ENCODE assay signal across 16 cellular contexts in genomic region chr2:233422649-233423435, GRCh38.
DNase-seq lines count a peak whose midpoint lies in the region; ATAC-seq and TF ChIP-seq lines count a peak whose summit lies in the region.
"Had no signal": no experiment of that assay in that cellular context is flagged by ENCODE, and none has a peak within 500 bp of the region (broad histone marks: within the 10 kb centered on the region; RNA-seq: fewer than 3 reads in every experiment).

No MANE protein-coding gene starts in this region.

- peak; percentile 59 for ATAC-seq in mucosa of descending colon
- no peak for ATAC-seq in upper lobe of right lung
- ATAC-seq in GM19455 (IDR thresholded peaks at IDR 0.05; ENCODE audit: unreplicated experiment), result no peak
- ATAC-seq: SK-N-SH treated with all-trans-retinoic acid at 6 μM for 48 hours had no signal

- H3K27me3 ChIP-seq in upper lobe of right lung, result no peaks in the 10 kb centered on the region
- H3K27me3 ChIP-seq: adrenal gland, BE2C, pancreas had no signal

- H3K4me3 Mint-ChIP-seq in activated naive CD8-positive, alpha-beta T cell, result peak overlapping the region; percentile 38
- no peak overlapping the region for H3K4me3 Mint-ChIP-seq in progenitor cell of endocrine pancreas (ENCODE audit: low read depth)

- H3K4me1 ChIP-seq in mucosa of descending colon (ENCODE audit: low read depth) (peaks cover 60% of the 10 kb centered on the region), upper lobe of right lung (peaks cover 42% of the 10 kb centered on the region)
- H3K4me1 ChIP-seq: pancreas had no signal

- H3K9me3 Mint-ChIP-seq in activated naive CD8-positive, alpha-beta T cell (ENCODE audit: low read depth), result no peaks in the 10 kb centered on the region
- H3K9me3 Mint-ChIP-seq in progenitor cell of endocrine pancreas (ENCODE audit: low read depth), result no peaks in the 10 kb centered on the region

- H3K4me3 ChIP-seq in mucosa of descending colon (no peak overlapping the region), upper lobe of right lung (no peak overlapping the region)
- H3K4me3 ChIP-seq: adrenal gland, pancreas had no signal

- peak overlapping the region; percentile 70 for H3K27ac ChIP-seq in upper lobe of right lung
- H3K27ac ChIP-seq: adrenal gland, pancreas had no signal

- DNase-seq in stimulated activated CD4-positive, alpha-beta T cell treated with anti-CD3 and anti-CD28 coated beads, Interleukin-4, amount 100 ng/mL, for 24 hours, result peak; percentile 2
- no peak for DNase-seq in stimulated activated CD4-positive, alpha-beta T cell treated with anti-CD3 and anti-CD28 coated beads, Interleukin-4, amount 100 ng/mL, for 4 hours
- DNase-seq in mucosa of descending colon, result peak in 1 of 3 donors; percentile 56
- peak; percentile 7 for DNase-seq in upper lobe of right lung
- no peak for DNase-seq in SIG-M5 treated with dmso at 0.1 percent for 504 hours (lab: John Stamatoyannopoulos, UW; ENCODE audit: unreplicated experiment)
- DNase-seq in progenitor cell of endocrine pancreas (ENCODE audit: low spot score, unreplicated experiment), result no peak
- DNase-seq: BE2C, dermis blood vessel endothelial cell, foreskin fibroblast, GDM1, kidney had no signal

- intact Hi-C loops in mucosa of descending colon (cut with DNase I, micrococcal nuclease) (no loop called here), upper lobe of right lung (cut with DNase I) (no loop called here)

- H3K9me3 ChIP-seq in mucosa of descending colon, result no peaks in the 10 kb centered on the region
- H3K9me3 ChIP-seq in upper lobe of right lung, result no peaks in the 10 kb centered on the region
- H3K9me3 ChIP-seq: adrenal gland, BE2C, pancreas had no signal

- no peaks in the 10 kb centered on the region for H3K27me3 Mint-ChIP-seq in activated naive CD8-positive, alpha-beta T cell
- no peaks in the 10 kb centered on the region for H3K27me3 Mint-ChIP-seq in progenitor cell of endocrine pancreas

- TF ChIP-seq CTCF in mucosa of descending colon (IDR thresholded peaks at IDR 0.05) (no peak), upper lobe of right lung (IDR thresholded peaks at IDR 0.05) (no peak), progenitor cell of endocrine pancreas (IDR thresholded peaks at IDR 0.05; ENCODE audit: unreplicated experiment) (no peak)

- peak overlapping the region; percentile 70 for H3K27ac Mint-ChIP-seq in activated naive CD8-positive, alpha-beta T cell
- no peak overlapping the region for H3K27ac Mint-ChIP-seq in progenitor cell of endocrine pancreas

- peaks cover 22% of the 10 kb centered on the region for H3K36me3 Mint-ChIP-seq in activated naive CD8-positive, alpha-beta T cell
- peaks cover 5% of the 10 kb centered on the region for H3K36me3 Mint-ChIP-seq in progenitor cell of endocrine pancreas (ENCODE audit: insufficient read depth)

- peaks cover 96% of the 10 kb centered on the region for H3K4me1 Mint-ChIP-seq in activated naive CD8-positive, alpha-beta T cell (ENCODE audit: low read depth)
- H3K4me1 Mint-ChIP-seq in progenitor cell of endocrine pancreas (ENCODE audit: low read depth), result peaks cover 12% of the 10 kb centered on the region

- H3K36me3 ChIP-seq in mucosa of descending colon (ENCODE audit: low read depth) (no peaks in the 10 kb centered on the region), upper lobe of right lung (no peaks in the 10 kb centered on the region)
- H3K36me3 ChIP-seq: adrenal gland, BE2C, pancreas had no signal

Comparison
In these comparisons a context has a peak if more than half of its experiments do, and no peak if none do; other contexts are left out.
1. DNase-seq: peak in stimulated activated CD4-positive, alpha-beta T cell treated with anti-CD3 and anti-CD28 coated beads, Interleukin-4, amount 100 ng/mL, for 24 hours (single experiment) and upper lobe of right lung (single experiment); none in stimulated activated CD4-positive, alpha-beta T cell treated with anti-CD3 and anti-CD28 coated beads, Interleukin-4, amount 100 ng/mL, for 4 hours (0 of 2), SIG-M5 treated with dmso at 0.1 percent for 504 hours (single experiment) and progenitor cell of endocrine pancreas (single experiment).